22 cellular contexts compared by ENCODE assay signal in the genomic region with DNA sequence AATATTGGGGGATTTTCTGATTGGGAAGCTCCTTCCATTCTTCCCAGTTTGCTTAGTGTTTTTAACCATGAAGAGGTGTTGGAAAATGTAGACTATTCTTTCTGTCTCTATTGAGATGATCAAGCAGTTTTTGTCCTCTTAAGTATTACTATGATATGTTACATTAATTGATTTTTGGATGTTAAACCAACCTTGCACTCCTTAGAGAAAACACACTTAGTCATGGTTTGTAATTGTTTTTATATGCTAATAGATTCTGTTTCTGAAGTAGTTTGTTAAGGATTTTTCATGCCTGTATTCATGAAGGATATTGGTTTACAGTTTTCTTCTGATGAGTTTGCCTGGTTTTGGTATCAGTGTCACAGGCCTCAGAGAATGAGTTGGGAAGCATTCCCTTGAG. TPM values are rescaled to one million over a fixed set of nuclear protein-coding genes. Genes with fewer than 3 reads are reported as not detected.
DNase-seq lines count a peak whose midpoint lies in the region; ATAC-seq and TF ChIP-seq lines count a peak whose summit lies in the region.
"Had no signal": no experiment of that assay in that cellular context is flagged by ENCODE, and none has a peak within 500 bp of the region (broad histone marks: within the 10 kb centered on the region; RNA-seq: fewer than 3 reads in every experiment).

No MANE protein-coding gene starts in this region.

- DNase-seq in NCI-H2171 treated with DMSO at 0.1 percent for 48 hours (lab: John Stamatoyannopoulos, UW) (peak; percentile 33), NCI-H2171 (lab: John Stamatoyannopoulos, UW) (no peak), T-cell (no peak), cerebellum (ENCODE audit: low spot score) (no peak)
- DNase-seq in CD4-positive, alpha-beta T cell, result no peak
- DNase-seq in naive thymus-derived CD8-positive, alpha-beta T cell, result no peak
- DNase-seq: 8988T; ACHN; AML-193; BE2C; Calu3; CD4-positive, alpha-beta memory T cell; COR-L47; DMS53; DMS79 treated with DMSO at 0.1 percent for 48 hours; GF-D8; GOT3 had no signal

- no peak overlapping the region for H3K4me3 Mint-ChIP-seq in CD4-positive, alpha-beta T cell
- H3K4me3 Mint-ChIP-seq in T-cell, result peak overlapping the region in 1 of 3 donors; percentile 91
- H3K4me3 Mint-ChIP-seq in naive thymus-derived CD8-positive, alpha-beta T cell, result no peak overlapping the region

- POLR2A ChIA-PET in CD4-positive, alpha-beta T cell (lab: Charles Lee), result interaction anchor here (1.4 to 9.1 kb wide), 2 partner anchors 13 to 230 kb away, joined by 4 to 94 read pairs; partner anchors contain the start of gene PGGHG
- POLR2A ChIA-PET in T-cell (lab: Charles Lee), result interaction anchor here in 1 of 2 donors (0.7 kb wide), 1 partner anchor 38 kb away, joined by 3 read pairs; no protein-coding TSS in a partner anchor
- POLR2A ChIA-PET in naive thymus-derived CD8-positive, alpha-beta T cell (lab: Charles Lee), result interaction anchor here (0.6 to 21.0 kb wide), 4 partner anchors 9 to 50 kb away, joined by 3 to 863 read pairs (median 4); partner anchors contain the start of genes NLRP6 and PGGHG

- no peak overlapping the region for H3K27ac ChIP-seq in CD4-positive, alpha-beta T cell (ENCODE audit: low read depth, low read length)
- H3K27ac ChIP-seq: A549 had no signal

- no peaks in the 10 kb centered on the region for H3K27me3 ChIP-seq in CD4-positive, alpha-beta T cell (ENCODE audit: control insufficient read depth, insufficient read depth, low read length)

- peak overlapping the region; percentile 57 for H3K27ac Mint-ChIP-seq in CD4-positive, alpha-beta T cell
- peak overlapping the region; percentile 25 to 36 for H3K27ac Mint-ChIP-seq in T-cell
- peak overlapping the region in 6 of 10 donors; percentile 81 to 98 (median 92) for H3K27ac Mint-ChIP-seq in naive thymus-derived CD8-positive, alpha-beta T cell
- H3K27ac Mint-ChIP-seq: CD14-positive monocyte had no signal

- ATAC-seq in CD4-positive, alpha-beta T cell (ENCODE audit: poor library complexity), result no peak
- ATAC-seq in T-cell (replicated peaks in 1 of 4), result no peak
- no peak for ATAC-seq in naive thymus-derived CD8-positive, alpha-beta T cell
- ATAC-seq in GM19023 (IDR thresholded peaks at IDR 0.05; ENCODE audit: unreplicated experiment), result no peak
- ATAC-seq: A549 had no signal

- CTCF ChIA-PET in CD4-positive, alpha-beta T cell (lab: Charles Lee), result interaction anchor here (2.4 kb wide), 1 partner anchor 25 kb away, joined by 10 read pairs; no protein-coding TSS in a partner anchor
- CTCF ChIA-PET in T-cell (lab: Charles Lee), result interaction anchor here (0.6 to 1.3 kb wide), 2 partner anchors 25 to 88 kb away, joined by 3 to 4 read pairs; no protein-coding TSS in a partner anchor

- H3K4me1 Mint-ChIP-seq in CD4-positive, alpha-beta T cell (ENCODE audit: low read depth), result peaks cover 35% of the 10 kb centered on the region
- peaks cover 18 to 36% (median 32%) of the 10 kb centered on the region in 3 donors for H3K4me1 Mint-ChIP-seq in T-cell
- H3K4me1 Mint-ChIP-seq in naive thymus-derived CD8-positive, alpha-beta T cell, result peaks cover 17 to 40% (median 24%) of the 10 kb centered on the region in 4 donors

- H3K9me3 Mint-ChIP-seq in CD4-positive, alpha-beta T cell, result no peaks in the 10 kb centered on the region
- H3K9me3 Mint-ChIP-seq in T-cell, result peaks cover 0 to 9% (median 0%) of the 10 kb centered on the region in 3 donors
- peaks cover 0 to 9% (median 0%) of the 10 kb centered on the region in 9 donors for H3K9me3 Mint-ChIP-seq in naive thymus-derived CD8-positive, alpha-beta T cell

- no peak for TF ChIP-seq CTCF in CD4-positive, alpha-beta T cell (IDR thresholded peaks at IDR 0.05)

- intact Hi-C loops in CD4-positive, alpha-beta T cell (cut with DNase I, micrococcal nuclease), result no loop called here

- no peaks in the 10 kb centered on the region for H3K9me3 ChIP-seq in CD4-positive, alpha-beta T cell (ENCODE audit: control insufficient read depth, low read length)
- H3K9me3 ChIP-seq: A549, BE2C had no signal

- no peaks in the 10 kb centered on the region for H3K27me3 Mint-ChIP-seq in CD4-positive, alpha-beta T cell
- H3K27me3 Mint-ChIP-seq in T-cell, result peaks cover 0 to 5% of the 10 kb centered on the region in 2 donors
- H3K27me3 Mint-ChIP-seq in naive thymus-derived CD8-positive, alpha-beta T cell, result peaks cover 0 to 3% (median 0%) of the 10 kb centered on the region in 5 donors
- H3K27me3 Mint-ChIP-seq: CD4-positive, alpha-beta memory T cell had no signal

- peaks cover 5% of the 10 kb centered on the region for H3K36me3 Mint-ChIP-seq in CD4-positive, alpha-beta T cell (ENCODE audit: low read depth)
- H3K36me3 Mint-ChIP-seq in T-cell, result no peaks in the 10 kb centered on the region
- H3K36me3 Mint-ChIP-seq in naive thymus-derived CD8-positive, alpha-beta T cell, result peaks cover 0 to 4% (median 3%) of the 10 kb centered on the region in 3 donors

RNA-seq across cellular contexts. Expression of gene NLRP6, which starts 2.0 kb away (rescaled TPM):
- total RNA-seq in CD4-positive, alpha-beta T cell, result 10 to 100 TPM; 14.4 to 14.7 TPM
- total RNA-seq in T-cell (10 to 100 TPM in 3 of 5 donors, 1 to 10 TPM in 2; 6.7 to 27.7 (median 20.9) TPM), cerebellum (not detected)
- 10 to 100 TPM; 28.6 to 32.0 TPM for total RNA-seq in naive thymus-derived CD8-positive, alpha-beta T cell
- polyA plus RNA-seq in naive thymus-derived CD8-positive, alpha-beta T cell, result 10 to 100 TPM in 2 of 3 donors, 1 to 10 TPM in 1; 9.1 to 25.9 (median 19.1) TPM
- total RNA-seq: Calu3, Daoy, G401 had no signal

RNA-seq across cellular contexts. Expression of gene PGGHG, which starts 12.7 kb away (rescaled TPM):
- 100 to 1,000 TPM; 670 to 671 TPM for total RNA-seq in CD4-positive, alpha-beta T cell
- 100 to 1,000 TPM; 252 to 818 (median 459) TPM for total RNA-seq in T-cell
- total RNA-seq in naive thymus-derived CD8-positive, alpha-beta T cell, result 100 to 1,000 TPM; 662 to 707 TPM
- 10 to 100 TPM in 2 of 3 donors, 1 to 10 TPM in 1; 8.1 to 14.9 (median 11.2) TPM for polyA plus RNA-seq in naive thymus-derived CD8-positive, alpha-beta T cell
- total RNA-seq in cerebellum, result 1.6 TPM

RNA-seq across cellular contexts. Expression of gene IFITM5, which starts 23.1 kb away (rescaled TPM):
- total RNA-seq in CD4-positive, alpha-beta T cell, result not detected
- total RNA-seq in T-cell, result not detected
- total RNA-seq in naive thymus-derived CD8-positive, alpha-beta T cell, result not detected
- not detected for polyA plus RNA-seq in naive thymus-derived CD8-positive, alpha-beta T cell
- total RNA-seq in cerebellum, result not detected
- total RNA-seq: Calu3; CD4-positive, alpha-beta memory T cell; Daoy; G401 had no signal
- polyA plus RNA-seq: A549; CD14-positive monocyte; CD4-positive, alpha-beta memory T cell had no signal

RNA-seq across cellular contexts. Expression of gene IFITM2, which starts 31.4 kb away (rescaled TPM):
- total RNA-seq in CD4-positive, alpha-beta T cell, result 100 to 1,000 TPM; 364 to 383 TPM
- total RNA-seq in T-cell, result 100 to 1,000 TPM; 276 to 654 (median 359) TPM
- total RNA-seq in naive thymus-derived CD8-positive, alpha-beta T cell, result 100 to 1,000 TPM; 115 to 122 TPM
- polyA plus RNA-seq in naive thymus-derived CD8-positive, alpha-beta T cell, result 1,000 to 10,000 TPM; 2,345 to 2,732 (median 2,362) TPM
- 4.5 TPM for total RNA-seq in cerebellum

RNA-seq across cellular contexts. Expression of gene IFITM1, which starts 37.6 kb away (rescaled TPM):
- total RNA-seq in CD4-positive, alpha-beta T cell, result 100 to 1,000 TPM; 286 to 306 TPM
- total RNA-seq in T-cell, result 100 to 1,000 TPM; 201 to 427 (median 243) TPM
- 10 to 100 TPM; 90.0 to 91.0 TPM for total RNA-seq in naive thymus-derived CD8-positive, alpha-beta T cell
- polyA plus RNA-seq in naive thymus-derived CD8-positive, alpha-beta T cell, result 1,000 to 10,000 TPM; 1,833 to 2,198 (median 2,135) TPM
- 33.8 TPM for total RNA-seq in cerebellum

Comparison
In these comparisons a context has a peak if more than half of its experiments do, and no peak if none do; other contexts are left out.
1. H3K27ac Mint-ChIP-seq: peak in every context shown above with its lines; median percentile 92 in naive thymus-derived CD8-positive, alpha-beta T cell; 57 in CD4-positive, alpha-beta T cell; 30 in T-cell.
2. RNA of gene PGGHG, which starts 12.7 kb away (total RNA-seq): 662 to 707 TPM in naive thymus-derived CD8-positive, alpha-beta T cell, 670 to 671 TPM in CD4-positive, alpha-beta T cell and 252 to 818 TPM in T-cell; 1.6 TPM in cerebellum (single experiment); every median in the first group is over 10 times any median in the second.